Comparison of ENCODE assay signal across 1 cellular context in the genomic region with DNA sequence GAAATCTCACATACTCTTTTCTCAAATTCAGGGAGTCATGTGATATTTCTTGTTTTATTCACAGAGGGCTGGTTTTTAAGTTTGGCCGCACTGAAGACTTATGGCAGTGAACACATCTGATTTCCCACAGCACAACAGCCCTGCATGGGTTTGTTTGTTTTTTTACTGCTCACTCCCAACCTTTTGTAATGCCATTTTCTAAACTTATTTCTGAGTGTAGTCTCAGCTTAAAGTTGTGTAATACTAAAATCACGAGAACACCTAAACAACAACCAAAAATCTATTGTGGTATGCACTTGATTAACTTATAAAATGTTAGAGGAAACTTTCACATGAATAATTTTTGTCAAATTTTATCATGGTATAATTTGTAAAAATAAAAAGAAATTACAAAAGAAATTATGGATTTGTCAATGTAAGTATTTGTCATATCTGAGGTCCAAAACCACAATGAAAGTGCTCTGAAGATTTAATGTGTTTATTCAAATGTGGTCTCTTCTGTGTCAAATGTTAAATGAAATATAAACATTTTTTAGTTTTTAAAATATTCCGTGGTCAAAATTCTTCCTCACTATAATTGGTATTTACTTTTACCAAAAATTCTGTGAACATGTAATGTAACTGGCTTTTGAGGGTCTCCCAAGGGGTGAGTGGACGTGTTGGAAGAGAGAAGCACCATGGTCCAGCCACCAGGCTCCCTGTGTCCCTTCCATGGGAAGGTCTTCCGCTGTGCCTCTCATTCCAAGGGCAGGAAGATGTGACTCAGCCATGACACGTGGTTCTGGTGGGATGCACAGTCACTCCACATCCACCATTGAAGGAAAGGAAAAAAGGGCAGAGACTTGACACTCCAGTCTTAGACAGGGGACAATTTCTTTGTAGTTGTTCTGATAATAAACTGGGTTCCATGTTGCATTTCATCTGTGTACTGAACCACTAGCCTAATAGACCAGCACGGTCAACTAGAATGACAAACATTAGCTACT.
TF ChIP-seq lines count a peak whose summit lies in the region.

No MANE protein-coding gene starts in this region.

TF ChIP-seq in WTC11, 78 proteins besides CTCF, POLR2A, EP300 and RAD21 (continued from another document):
- TF ChIP-seq, protein P1, sequence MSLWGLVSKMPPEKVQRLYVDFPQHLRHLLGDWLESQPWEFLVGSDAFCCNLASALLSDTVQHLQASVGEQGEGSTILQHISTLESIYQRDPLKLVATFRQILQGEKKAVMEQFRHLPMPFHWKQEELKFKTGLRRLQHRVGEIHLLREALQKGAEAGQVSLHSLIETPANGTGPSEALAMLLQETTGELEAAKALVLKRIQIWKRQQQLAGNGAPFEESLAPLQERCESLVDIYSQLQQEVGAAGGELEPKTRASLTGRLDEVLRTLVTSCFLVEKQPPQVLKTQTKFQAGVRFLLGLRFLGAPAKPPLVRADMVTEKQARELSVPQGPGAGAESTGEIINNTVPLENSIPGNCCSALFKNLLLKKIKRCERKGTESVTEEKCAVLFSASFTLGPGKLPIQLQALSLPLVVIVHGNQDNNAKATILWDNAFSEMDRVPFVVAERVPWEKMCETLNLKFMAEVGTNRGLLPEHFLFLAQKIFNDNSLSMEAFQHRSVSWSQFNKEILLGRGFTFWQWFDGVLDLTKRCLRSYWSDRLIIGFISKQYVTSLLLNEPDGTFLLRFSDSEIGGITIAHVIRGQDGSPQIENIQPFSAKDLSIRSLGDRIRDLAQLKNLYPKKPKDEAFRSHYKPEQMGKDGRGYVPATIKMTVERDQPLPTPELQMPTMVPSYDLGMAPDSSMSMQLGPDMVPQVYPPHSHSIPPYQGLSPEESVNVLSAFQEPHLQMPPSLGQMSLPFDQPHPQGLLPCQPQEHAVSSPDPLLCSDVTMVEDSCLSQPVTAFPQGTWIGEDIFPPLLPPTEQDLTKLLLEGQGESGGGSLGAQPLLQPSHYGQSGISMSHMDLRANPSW (CRISPR knock-in tag; conservative IDR thresholded peaks at IDR 0.05; ENCODE audit: low read depth): no peak
- TF ChIP-seq TP53 (CRISPR knock-in tag; IDR thresholded peaks at IDR 0.05): no peak
- TF ChIP-seq, protein P2, sequence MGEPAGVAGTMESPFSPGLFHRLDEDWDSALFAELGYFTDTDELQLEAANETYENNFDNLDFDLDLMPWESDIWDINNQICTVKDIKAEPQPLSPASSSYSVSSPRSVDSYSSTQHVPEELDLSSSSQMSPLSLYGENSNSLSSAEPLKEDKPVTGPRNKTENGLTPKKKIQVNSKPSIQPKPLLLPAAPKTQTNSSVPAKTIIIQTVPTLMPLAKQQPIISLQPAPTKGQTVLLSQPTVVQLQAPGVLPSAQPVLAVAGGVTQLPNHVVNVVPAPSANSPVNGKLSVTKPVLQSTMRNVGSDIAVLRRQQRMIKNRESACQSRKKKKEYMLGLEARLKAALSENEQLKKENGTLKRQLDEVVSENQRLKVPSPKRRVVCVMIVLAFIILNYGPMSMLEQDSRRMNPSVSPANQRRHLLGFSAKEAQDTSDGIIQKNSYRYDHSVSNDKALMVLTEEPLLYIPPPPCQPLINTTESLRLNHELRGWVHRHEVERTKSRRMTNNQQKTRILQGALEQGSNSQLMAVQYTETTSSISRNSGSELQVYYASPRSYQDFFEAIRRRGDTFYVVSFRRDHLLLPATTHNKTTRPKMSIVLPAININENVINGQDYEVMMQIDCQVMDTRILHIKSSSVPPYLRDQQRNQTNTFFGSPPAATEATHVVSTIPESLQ (CRISPR knock-in tag; IDR thresholded peaks at IDR 0.05): no peak
- no peak for TF ChIP-seq FOXP1 (CRISPR knock-in tag; IDR thresholded peaks at IDR 0.05; ENCODE audit: borderline replicate concordance)
- no peak for TF ChIP-seq SMAD3 (CRISPR knock-in tag; IDR thresholded peaks at IDR 0.05; ENCODE audit: borderline replicate concordance)
- TF ChIP-seq, protein P3, sequence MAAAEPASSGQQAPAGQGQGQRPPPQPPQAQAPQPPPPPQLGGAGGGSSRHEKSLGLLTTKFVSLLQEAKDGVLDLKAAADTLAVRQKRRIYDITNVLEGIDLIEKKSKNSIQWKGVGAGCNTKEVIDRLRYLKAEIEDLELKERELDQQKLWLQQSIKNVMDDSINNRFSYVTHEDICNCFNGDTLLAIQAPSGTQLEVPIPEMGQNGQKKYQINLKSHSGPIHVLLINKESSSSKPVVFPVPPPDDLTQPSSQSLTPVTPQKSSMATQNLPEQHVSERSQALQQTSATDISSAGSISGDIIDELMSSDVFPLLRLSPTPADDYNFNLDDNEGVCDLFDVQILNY (CRISPR knock-in tag; IDR thresholded peaks at IDR 0.05): no peak
- TF ChIP-seq, protein P4, sequence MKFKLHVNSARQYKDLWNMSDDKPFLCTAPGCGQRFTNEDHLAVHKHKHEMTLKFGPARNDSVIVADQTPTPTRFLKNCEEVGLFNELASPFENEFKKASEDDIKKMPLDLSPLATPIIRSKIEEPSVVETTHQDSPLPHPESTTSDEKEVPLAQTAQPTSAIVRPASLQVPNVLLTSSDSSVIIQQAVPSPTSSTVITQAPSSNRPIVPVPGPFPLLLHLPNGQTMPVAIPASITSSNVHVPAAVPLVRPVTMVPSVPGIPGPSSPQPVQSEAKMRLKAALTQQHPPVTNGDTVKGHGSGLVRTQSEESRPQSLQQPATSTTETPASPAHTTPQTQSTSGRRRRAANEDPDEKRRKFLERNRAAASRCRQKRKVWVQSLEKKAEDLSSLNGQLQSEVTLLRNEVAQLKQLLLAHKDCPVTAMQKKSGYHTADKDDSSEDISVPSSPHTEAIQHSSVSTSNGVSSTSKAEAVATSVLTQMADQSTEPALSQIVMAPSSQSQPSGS (CRISPR knock-in tag; IDR thresholded peaks at IDR 0.05; ENCODE audit: borderline replicate concordance, low read depth): no peak
- TF ChIP-seq OVOL2 (CRISPR knock-in tag; IDR thresholded peaks at IDR 0.05; ENCODE audit: borderline replicate concordance): no peak
- TF ChIP-seq CREM (CRISPR knock-in tag; IDR thresholded peaks at IDR 0.05): no peak
- TF ChIP-seq, protein P5, sequence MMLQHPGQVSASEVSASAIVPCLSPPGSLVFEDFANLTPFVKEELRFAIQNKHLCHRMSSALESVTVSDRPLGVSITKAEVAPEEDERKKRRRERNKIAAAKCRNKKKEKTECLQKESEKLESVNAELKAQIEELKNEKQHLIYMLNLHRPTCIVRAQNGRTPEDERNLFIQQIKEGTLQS (CRISPR knock-in tag; conservative IDR thresholded peaks at IDR 0.05): no peak
- TF ChIP-seq, protein P6, sequence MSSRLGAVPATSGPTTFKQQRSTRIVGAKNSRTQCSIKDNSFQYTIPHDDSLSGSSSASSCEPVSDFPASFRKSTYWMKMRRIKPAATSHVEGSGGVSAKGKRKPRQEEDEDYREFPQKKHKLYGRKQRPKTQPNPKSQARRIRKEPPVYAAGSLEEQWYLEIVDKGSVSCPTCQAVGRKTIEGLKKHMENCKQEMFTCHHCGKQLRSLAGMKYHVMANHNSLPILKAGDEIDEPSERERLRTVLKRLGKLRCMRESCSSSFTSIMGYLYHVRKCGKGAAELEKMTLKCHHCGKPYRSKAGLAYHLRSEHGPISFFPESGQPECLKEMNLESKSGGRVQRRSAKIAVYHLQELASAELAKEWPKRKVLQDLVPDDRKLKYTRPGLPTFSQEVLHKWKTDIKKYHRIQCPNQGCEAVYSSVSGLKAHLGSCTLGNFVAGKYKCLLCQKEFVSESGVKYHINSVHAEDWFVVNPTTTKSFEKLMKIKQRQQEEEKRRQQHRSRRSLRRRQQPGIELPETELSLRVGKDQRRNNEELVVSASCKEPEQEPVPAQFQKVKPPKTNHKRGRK (CRISPR knock-in tag; IDR thresholded peaks at IDR 0.05; ENCODE audit: borderline replicate concordance): no peak
